Comparison of ENCODE assay signal across 8 cellular contexts in the genomic region with DNA sequence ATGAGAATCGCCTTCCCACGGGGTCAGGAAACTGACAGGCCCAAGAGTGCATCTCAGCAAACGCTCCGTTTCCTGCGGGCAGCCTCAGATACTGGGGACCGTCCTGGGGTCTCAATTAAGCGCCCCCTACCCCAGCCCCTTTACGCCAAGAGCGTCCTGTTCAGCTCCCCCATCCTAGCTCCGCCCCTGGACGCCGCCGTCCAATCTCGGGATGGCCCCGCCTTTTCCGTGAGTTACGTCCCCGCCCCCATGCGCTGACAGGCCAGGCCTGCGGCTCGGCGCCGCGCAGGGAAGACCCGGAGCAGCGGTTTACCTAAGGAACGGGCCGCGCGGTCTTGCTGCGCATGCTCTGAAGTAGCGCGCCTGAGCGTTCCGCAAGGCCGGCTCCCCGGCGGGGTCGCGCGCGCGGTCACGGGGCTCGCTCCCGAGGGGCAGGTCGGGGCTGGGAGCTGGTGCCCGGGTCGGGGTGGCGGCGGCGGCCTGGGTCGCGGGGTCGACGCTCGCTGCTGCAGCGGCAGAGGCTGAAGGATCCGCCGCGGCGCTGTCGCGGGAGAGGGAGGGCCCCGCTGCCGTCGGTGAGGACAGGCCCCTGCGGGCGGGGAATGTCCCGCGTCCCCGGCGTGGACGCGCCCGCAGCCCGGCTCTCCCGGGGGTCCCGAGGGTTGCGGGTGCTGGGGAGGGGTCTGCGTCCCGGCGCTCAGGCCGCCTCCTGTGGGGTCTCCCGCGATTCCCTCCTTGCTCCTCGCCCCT. TPM values are rescaled to one million over a fixed set of nuclear protein-coding genes. Genes with fewer than 3 reads are reported as not detected.
DNase-seq lines count a peak whose midpoint lies in the region; ATAC-seq and TF ChIP-seq lines count a peak whose summit lies in the region.

FLYWCH1 (plus strand) TSS at position 352 of the 750 bp plus-strand sequence. CDS start 17,755 bp downstream, outside the sequence.

- intact Hi-C loops in spleen (cut with DNase I; ENCODE audit: low total_unique reads): loop anchor here (5.0 kb wide), 1 partner anchor 34 kb away; no protein-coding TSS in a partner anchor

- ATAC-seq in GM19043 (IDR thresholded peaks at IDR 0.05; ENCODE audit: low read depth, unreplicated experiment) (peak; percentile 90), HG03354 (IDR thresholded peaks at IDR 0.05; ENCODE audit: poor library complexity, severe bottlenecking, unreplicated experiment) (peak; percentile 95)

- H3K36me3 ChIP-seq in spleen: peaks cover 0 to 30% (median 12%) of the 10 kb centered on the region in 6 donors

- DNase-seq in AG10803 (ENCODE audit: low read depth): peak; percentile 98
- DNase-seq in NCI-H446 (lab: John Stamatoyannopoulos, UW): peak; percentile 94 to 99
- peak; percentile 97 for DNase-seq in activated CD4-positive, CD25-positive, alpha-beta regulatory T cell treated with anti-CD3 and anti-CD28 coated beads, Interleukin-2, amount 50 U/mL, for 16 hours (ENCODE audit: low read depth, low spot score)
- peak; percentile 97 for DNase-seq in central memory CD4-positive, alpha-beta T cell
- peak; percentile 96 for DNase-seq in inferior parietal cortex (ENCODE audit: extremely low spot score)
- DNase-seq in spleen: peak; percentile 100

- TF ChIP-seq CTCF in AG10803 (conservative IDR thresholded peaks at IDR 0.05; ENCODE audit: low read length) (no peak), spleen (IDR thresholded peaks at IDR 0.05 in 8 of 11, conservative IDR thresholded peaks at IDR 0.05 in 3 of 11) (peak in 4 of 11 experiments; percentile 9 to 35 (median 24))

- peak within 1 kb of the TSS; percentile 61 to 92 (median 89) for H3K27ac ChIP-seq in spleen

- peaks cover 6 to 54% (median 25%) of the 10 kb centered on the region in 6 donors for H3K4me1 ChIP-seq in spleen

- no peaks in the 10 kb centered on the region for H3K9me3 ChIP-seq in spleen

- H3K27me3 ChIP-seq in spleen (replicated peaks in 1 of 7): no peaks in the 10 kb centered on the region

- TF ChIP-seq POLR2A in spleen (IDR thresholded peaks at IDR 0.05): peak in 2 of 3 donors; percentile 45 to 56

- 0 to 1% (median 0%) methylated on average over 3 to 87 of the region's 87 CpGs for WGBS in spleen, 5 donors

- H3K4me3 ChIP-seq in AG10803 (ENCODE audit: low read length): peak within 1 kb of the TSS; percentile 87
- peak within 1 kb of the TSS; percentile 54 to 88 (median 74) for H3K4me3 ChIP-seq in spleen

RNA-seq across cellular contexts. Expression of gene FLYWCH1, which starts in this region (rescaled TPM):
- 10 to 100 TPM; 34.8 to 79.3 (median 57.0) TPM for total RNA-seq in spleen
- polyA plus RNA-seq in spleen: 10 to 100 TPM; 14.0 to 47.0 (median 43.9) TPM

Comparison
In these comparisons a context has a peak if more than half of its experiments do, and no peak if none do; other contexts are left out.
1. Peak in every context shown above with its lines: DNase-seq, ATAC-seq, H3K4me3 ChIP-seq and H3K27ac ChIP-seq.